Comparison of ENCODE assay signal across 12 cellular contexts in genomic region chr7:1446611-1447032, GRCh38. TPM values are rescaled to one million over a fixed set of nuclear protein-coding genes. Genes with fewer than 3 reads are reported as not detected.
A peak's percentile ranks its signal among the peaks of the same experiment; 100 is the strongest.
DNase-seq lines count a peak whose midpoint lies in the region; ATAC-seq and TF ChIP-seq lines count a peak whose summit lies in the region.
"Had no signal": no experiment of that assay in that cellular context is flagged by ENCODE, and none has a peak within 500 bp of the region (broad histone marks: within the 10 kb centered on the region; RNA-seq: fewer than 3 reads in every experiment).

No MANE protein-coding gene starts in this region.

- no peaks in the 10 kb centered on the region for H4K20me1 ChIP-seq in HCT116 (ENCODE audit: insufficient read depth)

- no peaks in the 10 kb centered on the region for H3K4me1 Mint-ChIP-seq in activated T-helper 17 cell treated with anti-CD3 and anti-CD28 coated beads, Interleukin-2, amount 50 U/mL, for 72 hours
- no peaks in the 10 kb centered on the region for H3K4me1 Mint-ChIP-seq in natural killer cell treated with Interleukin-12 subunit alpha and Interleukin-12 subunit beta and Interleukin-15 and Interleukin-18, amount 100 ng/mL, for 72 hours (ENCODE audit: low read depth in 2 of 2)
- H3K4me1 Mint-ChIP-seq: B cell had no signal

- no peaks in the 10 kb centered on the region for H3K9me3 Mint-ChIP-seq in activated T-helper 17 cell treated with anti-CD3 and anti-CD28 coated beads, Interleukin-2, amount 50 U/mL, for 72 hours
- H3K9me3 Mint-ChIP-seq in natural killer cell treated with Interleukin-12 subunit alpha and Interleukin-12 subunit beta and Interleukin-15 and Interleukin-18, amount 100 ng/mL, for 72 hours, result no peaks in the 10 kb centered on the region
- H3K9me3 Mint-ChIP-seq: type B pancreatic cell had no signal

- DNase-seq in HCT116 (ENCODE audit: low read depth, low spot score), result no peak
- peak; percentile 72 for DNase-seq in NCI-H2029 treated with DMSO at 0.1 percent for 48 hours (lab: John Stamatoyannopoulos, UW)
- DNase-seq in mucosa of descending colon, result no peak
- no peak for DNase-seq in foreskin melanocyte
- no peak for DNase-seq in left ventricle myocardium superior
- no peak for DNase-seq in natural killer cell treated with Interleukin-12 subunit alpha and Interleukin-12 subunit beta and Interleukin-15 and Interleukin-18, amount 100 ng/mL, for 72 hours (ENCODE audit: low spot score)
- DNase-seq: effector memory CD4-positive, alpha-beta T cell had no signal

- no peak overlapping the region for H2AFZ ChIP-seq in HCT116 (ENCODE audit: low read depth, low read length, poor library complexity, severe bottlenecking)

- TF ChIP-seq POLR2A in HCT116 (IDR thresholded peaks at IDR 0.05; ENCODE audit: borderline replicate concordance, extremely low read depth, insufficient read depth, insufficient read length), result no peak

- H3K9ac ChIP-seq in HCT116 (ENCODE audit: low read length), result no peak overlapping the region

- peaks cover 9% of the 10 kb centered on the region; the same call in 1 of the 2 replicates for H3K79me2 ChIP-seq in HCT116 (ENCODE audit: insufficient read depth, low read length)

- peak overlapping the region; percentile 67; the same call in 1 of the 2 replicates for H3K27ac ChIP-seq in HCT116 (ENCODE audit: low read depth, low read length)

- H3K4me1 ChIP-seq in HCT116 (ENCODE audit: control insufficient read depth in 1 of 2, insufficient read depth in 2 of 2, low read length in 2 of 2) (peaks cover 0 to 3% of the 10 kb centered on the region in 2 experiments; a peak in 2 of 4 replicates), mucosa of descending colon (ENCODE audit: low read depth) (peaks cover 3% of the 10 kb centered on the region)
- H3K4me1 ChIP-seq: HAP-1 had no signal

- H3K4me2 ChIP-seq in HCT116 (ENCODE audit: low read length), result no peak overlapping the region

- intact Hi-C loops in HCT116 (cut with micrococcal nuclease), result no loop called here
- intact Hi-C loops in mucosa of descending colon (cut with DNase I, micrococcal nuclease), result no loop called here
- intact Hi-C loops in left ventricle myocardium superior (cut with micrococcal nuclease), result no loop called here

- H3K9me3 ChIP-seq in HCT116 (ENCODE audit: control insufficient read depth in 1 of 2, insufficient read depth in 1 of 2, low read depth in 1 of 2, low read length in 2 of 2) (no peaks in the 10 kb centered on the region), mucosa of descending colon (no peaks in the 10 kb centered on the region)
- H3K9me3 ChIP-seq: HAP-1 had no signal

- no peak overlapping the region for H3K27ac Mint-ChIP-seq in activated T-helper 17 cell treated with anti-CD3 and anti-CD28 coated beads, Interleukin-2, amount 50 U/mL, for 72 hours
- H3K27ac Mint-ChIP-seq in natural killer cell treated with Interleukin-12 subunit alpha and Interleukin-12 subunit beta and Interleukin-15 and Interleukin-18, amount 100 ng/mL, for 72 hours, result no peak overlapping the region
- H3K27ac Mint-ChIP-seq: B cell, type B pancreatic cell had no signal

- no peaks in the 10 kb centered on the region for H3K27me3 Mint-ChIP-seq in activated T-helper 17 cell treated with anti-CD3 and anti-CD28 coated beads, Interleukin-2, amount 50 U/mL, for 72 hours
- H3K27me3 Mint-ChIP-seq in natural killer cell treated with Interleukin-12 subunit alpha and Interleukin-12 subunit beta and Interleukin-15 and Interleukin-18, amount 100 ng/mL, for 72 hours, result no peaks in the 10 kb centered on the region
- H3K27me3 Mint-ChIP-seq: B cell, type B pancreatic cell had no signal

- ATAC-seq in HCT116, result peak; percentile 26
- ATAC-seq in activated T-helper 17 cell treated with anti-CD3 and anti-CD28 coated beads, Interleukin-2, amount 50 U/mL, for 72 hours (replicated peaks), result peak; percentile 19
- ATAC-seq in mucosa of descending colon, result peak; percentile 27
- ATAC-seq in GM18858 (IDR thresholded peaks at IDR 0.05; ENCODE audit: unreplicated experiment), result no peak
- ATAC-seq in left ventricle myocardium superior, result no peak
- ATAC-seq in natural killer cell treated with Interleukin-12 subunit alpha and Interleukin-12 subunit beta and Interleukin-15 and Interleukin-18, amount 100 ng/mL, for 72 hours, result no peak

- no peaks in the 10 kb centered on the region for H3K9me2 ChIP-seq in HCT116 (ENCODE audit: insufficient read depth)

- RAD21 ChIA-PET in HCT116 (lab: Charles Lee; ENCODE audit: low non-redundant PET in 1 of 2, low total read pairs in 2 of 2, uncharacterized antibody in 2 of 2, unreplicated experiment in 2 of 2), result no interaction called here

- POLR2A ChIA-PET in HCT116 (lab: Charles Lee), result no interaction called here

- no peaks in the 10 kb centered on the region for H3K36me3 Mint-ChIP-seq in activated T-helper 17 cell treated with anti-CD3 and anti-CD28 coated beads, Interleukin-2, amount 50 U/mL, for 72 hours (ENCODE audit: low read depth)
- no peaks in the 10 kb centered on the region for H3K36me3 Mint-ChIP-seq in natural killer cell treated with Interleukin-12 subunit alpha and Interleukin-12 subunit beta and Interleukin-15 and Interleukin-18, amount 100 ng/mL, for 72 hours
- H3K36me3 Mint-ChIP-seq: type B pancreatic cell had no signal

- no peak overlapping the region for H3K4me3 Mint-ChIP-seq in activated T-helper 17 cell treated with anti-CD3 and anti-CD28 coated beads, Interleukin-2, amount 50 U/mL, for 72 hours
- no peak overlapping the region for H3K4me3 Mint-ChIP-seq in natural killer cell treated with Interleukin-12 subunit alpha and Interleukin-12 subunit beta and Interleukin-15 and Interleukin-18, amount 100 ng/mL, for 72 hours
- H3K4me3 Mint-ChIP-seq: B cell, type B pancreatic cell had no signal

- no peaks in the 10 kb centered on the region for H3K27me3 ChIP-seq in HCT116 (ENCODE audit: insufficient read depth, low read length)

- H3K36me3 ChIP-seq in HCT116 (ENCODE audit: control insufficient read depth in 1 of 2, insufficient read depth in 2 of 2, low read length in 2 of 2) (no peaks in the 10 kb centered on the region; a peak in 1 of 4 replicates), mucosa of descending colon (ENCODE audit: low read depth) (no peaks in the 10 kb centered on the region)
- H3K36me3 ChIP-seq: HAP-1 had no signal

- CTCF ChIA-PET in HCT116 (lab: Charles Lee), result no interaction called here

- no peak for TF ChIP-seq CTCF in HCT116 (IDR thresholded peaks at IDR 0.05 in 2 of 3, conservative IDR thresholded peaks at IDR 0.05 in 1 of 3; ENCODE audit: borderline replicate concordance in 1 of 3, insufficient read depth in 1 of 3, low read depth in 2 of 3, low read length in 2 of 3)
- TF ChIP-seq CTCF in mucosa of descending colon (IDR thresholded peaks at IDR 0.05), result no peak

- H3K4me3 ChIP-seq in HCT116 (replicated peaks in 1 of 2; ENCODE audit: low read depth in 1 of 2, low read length in 2 of 2), result no peak overlapping the region
- H3K4me3 ChIP-seq in mucosa of descending colon, result no peak overlapping the region
- H3K4me3 ChIP-seq: HAP-1 had no signal

- no TSS peak for BruUV-seq in HCT116 (replicated peaks; lab: Mats Ljungman, UMichigan)

- no peak for TF ChIP-seq RAD21 in HCT116 (IDR thresholded peaks at IDR 0.05; ENCODE audit: low read depth)

TF ChIP-seq in HCT116, 20 proteins besides CTCF, POLR2A, EP300 and RAD21 (continues in another document):
- no peak for TF ChIP-seq POLR2AphosphoS5 (IDR thresholded peaks at IDR 0.05; ENCODE audit: low read depth, low read length)
- no peak for TF ChIP-seq FOSL1 (IDR thresholded peaks at IDR 0.05; ENCODE audit: low read depth)
- no peak for TF ChIP-seq ELF1 (IDR thresholded peaks at IDR 0.05; ENCODE audit: borderline replicate concordance, low read depth)
- TF ChIP-seq ZBTB33 (IDR thresholded peaks at IDR 0.05; ENCODE audit: extremely low read depth, insufficient replicate concordance, low read length), result no peak
- TF ChIP-seq ATF3 (IDR thresholded peaks at IDR 0.05), result no peak
- TF ChIP-seq ZNF274 (IDR thresholded peaks at IDR 0.05; ENCODE audit: low read depth, low read length), result no peak
- TF ChIP-seq EZH2phosphoT487 (IDR thresholded peaks at IDR 0.05; ENCODE audit: borderline replicate concordance), result no peak
- TF ChIP-seq YY1 (IDR thresholded peaks at IDR 0.05; ENCODE audit: extremely low read depth, insufficient replicate concordance, low read depth, low read length), result no peak
- TF ChIP-seq EZH2 (IDR thresholded peaks at IDR 0.05), result no peak
- TF ChIP-seq ZFX (IDR thresholded peaks at IDR 0.05), result no peak
- no peak for TF ChIP-seq SRF (IDR thresholded peaks at IDR 0.05; ENCODE audit: low read depth)

RNA-seq across cellular contexts. Expression of gene MICALL2, which starts 12.6 kb away (rescaled TPM):
- total RNA-seq in HCT116 (2021; ENCODE audit: unreplicated experiment) (60.7 TPM), mucosa of descending colon (10 to 100 TPM; 59.9 to 96.2 (median 94.5) TPM), left ventricle myocardium superior (9.4 TPM)
- polyA plus RNA-seq in HCT116 (2012), result 37.9 and 38.6 TPM in 2 replicates
- total RNA-seq in activated T-helper 17 cell treated with anti-CD3 and anti-CD28 coated beads, Interleukin-2, amount 50 U/mL, for 72 hours, result 1 to 10 TPM; 1.8 to 5.1 TPM
- total RNA-seq in natural killer cell treated with Interleukin-12 subunit alpha and Interleukin-12 subunit beta and Interleukin-15 and Interleukin-18, amount 100 ng/mL, for 72 hours, result 1 to 10 TPM; 2.0 to 2.1 TPM

RNA-seq across cellular contexts. Expression of gene INTS1, which starts 57.6 kb away (rescaled TPM):
- total RNA-seq in HCT116 (2021; ENCODE audit: unreplicated experiment), result 167 TPM
- 100 TPM in 2 replicates for polyA plus RNA-seq in HCT116 (2012)
- 100 to 1,000 TPM; 116 to 147 TPM for total RNA-seq in activated T-helper 17 cell treated with anti-CD3 and anti-CD28 coated beads, Interleukin-2, amount 50 U/mL, for 72 hours
- 10 to 100 TPM; 79.6 to 94.3 (median 88.0) TPM for total RNA-seq in mucosa of descending colon
- 32.0 TPM for total RNA-seq in left ventricle myocardium superior
- 100 to 1,000 TPM in 1 of 2 donors, 10 to 100 TPM in 1; 79.0 to 153 TPM for total RNA-seq in natural killer cell treated with Interleukin-12 subunit alpha and Interleukin-12 subunit beta and Interleukin-15 and Interleukin-18, amount 100 ng/mL, for 72 hours

Comparison
In these comparisons a context has a peak if more than half of its experiments do, and no peak if none do; other contexts are left out.
1. ATAC-seq: peak in HCT116 (single experiment), activated T-helper 17 cell treated with anti-CD3 and anti-CD28 coated beads, Interleukin-2, amount 50 U/mL, for 72 hours (single experiment) and mucosa of descending colon (single experiment); none in GM18858 (single experiment), left ventricle myocardium superior (single experiment) and natural killer cell treated with Interleukin-12 subunit alpha and Interleukin-12 subunit beta and Interleukin-15 and Interleukin-18, amount 100 ng/mL, for 72 hours (0 of 2).